In the genomic region with DNA sequence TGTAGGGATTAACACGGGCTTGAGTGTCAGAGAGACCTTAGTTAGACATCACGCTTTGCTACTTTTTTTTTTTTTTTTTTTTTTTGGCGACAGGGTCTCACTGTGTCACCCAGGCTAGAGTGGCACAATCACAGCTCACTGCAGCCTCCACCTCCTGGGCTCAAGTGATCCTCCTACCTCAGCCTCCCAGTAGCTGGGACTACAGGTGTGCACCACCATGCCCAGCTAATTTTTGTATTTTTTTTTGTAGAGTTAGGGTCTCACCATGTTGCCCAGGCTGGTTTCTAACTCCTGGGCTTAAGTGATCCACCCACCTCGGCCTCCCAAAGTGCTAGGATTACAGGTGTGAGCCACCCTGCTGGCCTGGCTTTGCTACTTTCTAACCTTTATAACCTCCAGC, we compare ENCODE assay signal across 10 cellular contexts. TPM values are rescaled to one million over a fixed set of nuclear protein-coding genes. Genes with fewer than 3 reads are reported as not detected.
A peak's percentile ranks its signal among the peaks of the same experiment; 100 is the strongest.
DNase-seq lines count a peak whose midpoint lies in the region; ATAC-seq, FAIRE-seq and TF ChIP-seq lines count a peak whose summit lies in the region.
"Not testable (repeated sequence)": the region's sequence is repeated elsewhere in the genome, so short reads cannot be mapped to it uniquely, and the experiment has no call there.
"Had no signal": no experiment of that assay in that cellular context is flagged by ENCODE, and none has a peak within 500 bp of the region (broad histone marks: within the 10 kb centered on the region; RNA-seq: fewer than 3 reads in every experiment).

No MANE protein-coding gene starts in this region.

- not testable (repeated sequence) for H3K27me3 Mint-ChIP-seq in T-helper 2 cell treated with Interferon-gamma antibody and Interleukin-4, amounts not matched to agents 5 μg/mL and 100 μg/mL, for 36 hours (ENCODE audit: low read depth); activated naive CD8-positive, alpha-beta T cell treated with anti-CD3 and anti-CD28 coated beads, Interleukin-2, amount 50 U/mL, for 24 hours

- H3K4me3 ChIP-seq in A549 (peak overlapping the region; percentile 86), HUES48 (ENCODE audit: low read depth, low read length) (peak overlapping the region; percentile 85), neuron (ENCODE audit: low read length) (peak overlapping the region; percentile 67)
- not testable (repeated sequence) for H3K4me3 ChIP-seq in hepatocyte

- TF ChIP-seq POLR2A in A549 (IDR thresholded peaks at IDR 0.05; ENCODE audit: low read length), result not testable (repeated sequence)

- not testable (repeated sequence) for H3K9me3 ChIP-seq in A549; HUES48 (ENCODE audit: control insufficient read depth, insufficient read depth, low read length); hepatocyte (ENCODE audit: low read depth); neuron (ENCODE audit: low read length)

- H3K27ac Mint-ChIP-seq in T-helper 2 cell treated with Interferon-gamma antibody and Interleukin-4, amounts not matched to agents 5 μg/mL and 100 μg/mL, for 36 hours; activated naive CD8-positive, alpha-beta T cell treated with anti-CD3 and anti-CD28 coated beads, Interleukin-2, amount 50 U/mL, for 24 hours: not testable (repeated sequence)

- not testable (repeated sequence) for ATAC-seq in A549; activated naive CD8-positive, alpha-beta T cell treated with anti-CD3 and anti-CD28 coated beads, Interleukin-2, amount 50 U/mL, for 24 hours

- H3K27me3 ChIP-seq in HUES48 (ENCODE audit: control insufficient read depth, insufficient read depth, low read length); hepatocyte; neuron (ENCODE audit: insufficient read depth, low read length): not testable (repeated sequence)

- peak overlapping the region; percentile 90 for H3K4me3 Mint-ChIP-seq in T-helper 2 cell treated with Interferon-gamma antibody and Interleukin-4, amounts not matched to agents 5 μg/mL and 100 μg/mL, for 36 hours
- peak overlapping the region; percentile 85 for H3K4me3 Mint-ChIP-seq in activated naive CD8-positive, alpha-beta T cell treated with anti-CD3 and anti-CD28 coated beads, Interleukin-2, amount 50 U/mL, for 24 hours

- TF ChIP-seq RAD21 in A549 (conservative IDR thresholded peaks at IDR 0.05 in 1 of 2, IDR thresholded peaks at IDR 0.05 in 1 of 2), result not testable (repeated sequence)

- H3K4me1 ChIP-seq in A549, result peaks cover 12% of the 10 kb centered on the region
- H3K4me1 ChIP-seq in HUES48 (ENCODE audit: control insufficient read depth, insufficient read depth, low read length), result peaks cover 16% of the 10 kb centered on the region
- H3K4me1 ChIP-seq in hepatocyte (ENCODE audit: insufficient read depth), result not testable (repeated sequence)
- peaks cover 36% of the 10 kb centered on the region for H3K4me1 ChIP-seq in neuron (ENCODE audit: insufficient read depth, low read length)

- POLR2A ChIA-PET in A549 (lab: Yijun Ruan, JAX), result interaction anchor here (1.3 kb wide), 1 partner anchor 13 kb away, joined by 3 read pairs; no protein-coding TSS in a partner anchor

- not testable (repeated sequence) for TF ChIP-seq CTCF in A549 (IDR thresholded peaks at IDR 0.05); hepatocyte (IDR thresholded peaks at IDR 0.05; ENCODE audit: poor library complexity)

- TF ChIP-seq EP300 in A549 (IDR thresholded peaks at IDR 0.05), result not testable (repeated sequence)

- CTCF ChIA-PET in A549 (lab: Yijun Ruan, JAX), result interaction anchor here (0.7 to 11.5 kb wide), 5 partner anchors 8 to 34 kb away, joined by 3 to 149 read pairs (median 10); a partner anchor contains a TSS

- H3K9me2 ChIP-seq in hepatocyte (replicated peaks; ENCODE audit: insufficient read depth), result not testable (repeated sequence)

- peaks cover 23% of the 10 kb centered on the region for H3K36me3 ChIP-seq in HUES48 (ENCODE audit: control insufficient read depth, insufficient read depth, low read length)
- H3K36me3 ChIP-seq in hepatocyte (replicated peaks; ENCODE audit: insufficient read depth, low read depth), result not testable (repeated sequence)
- H3K36me3 ChIP-seq in neuron (ENCODE audit: insufficient read depth, low read length), result peaks cover 25% of the 10 kb centered on the region

- not testable (repeated sequence) for FAIRE-seq in A549 (lab: Jason Lieb, UNC)

- peaks cover 15% of the 10 kb centered on the region for H3K36me3 Mint-ChIP-seq in T-helper 2 cell treated with Interferon-gamma antibody and Interleukin-4, amounts not matched to agents 5 μg/mL and 100 μg/mL, for 36 hours (ENCODE audit: low read depth)
- H3K36me3 Mint-ChIP-seq in activated naive CD8-positive, alpha-beta T cell treated with anti-CD3 and anti-CD28 coated beads, Interleukin-2, amount 50 U/mL, for 24 hours (ENCODE audit: low read depth), result peaks cover 15% of the 10 kb centered on the region

- H3K27ac ChIP-seq in A549 (peak overlapping the region in 1 of 2 experiments; percentile 98; a peak in 1 of 6 replicates), hepatocyte (peak overlapping the region; percentile 98)
- not testable (repeated sequence) for H3K27ac ChIP-seq in HUES48 (ENCODE audit: low read depth, low read length)

- peaks cover 24% of the 10 kb centered on the region for H3K79me2 ChIP-seq in hepatocyte

- 83% methylated on average over 4 of the region's 4 CpGs for WGBS in A549 (ENCODE audit: missing lambda C conversion rate)
- WGBS in hepatocyte (ENCODE audit: low lambda C conversion rate, missing lambda C conversion rate), result 72% methylated on average over 4 of the region's 4 CpGs

- H3K9me3 Mint-ChIP-seq in T-helper 2 cell treated with Interferon-gamma antibody and Interleukin-4, amounts not matched to agents 5 μg/mL and 100 μg/mL, for 36 hours; activated naive CD8-positive, alpha-beta T cell treated with anti-CD3 and anti-CD28 coated beads, Interleukin-2, amount 50 U/mL, for 24 hours: not testable (repeated sequence)

- DNase-seq in A549 (ENCODE audit: low read depth in 1 of 2, low spot score in 1 of 2); T-helper 2 cell treated with Interferon-gamma antibody and Interleukin-4, amounts not matched to agents 5 μg/mL and 100 μg/mL, for 36 hours (ENCODE audit: low spot score); activated naive CD8-positive, alpha-beta T cell treated with anti-CD3 and anti-CD28 coated beads, Interleukin-2, amount 50 U/mL, for 24 hours; hepatocyte (ENCODE audit: low spot score): not testable (repeated sequence)

- H2AFZ ChIP-seq in hepatocyte; neuron (ENCODE audit: low read depth, low read length): not testable (repeated sequence)

- not testable (repeated sequence) for H3K9ac ChIP-seq in HUES48 (ENCODE audit: low read depth, low read length)

- H3K4me2 ChIP-seq in A549, result peak overlapping the region; percentile 97
- H3K4me2 ChIP-seq in hepatocyte, result peak overlapping the region; percentile 92

- H3K4me1 Mint-ChIP-seq in T-helper 2 cell treated with Interferon-gamma antibody and Interleukin-4, amounts not matched to agents 5 μg/mL and 100 μg/mL, for 36 hours (ENCODE audit: low read depth), result peaks cover 31% of the 10 kb centered on the region
- H3K4me1 Mint-ChIP-seq in activated naive CD8-positive, alpha-beta T cell treated with anti-CD3 and anti-CD28 coated beads, Interleukin-2, amount 50 U/mL, for 24 hours, result peaks cover 57% of the 10 kb centered on the region

- not testable (repeated sequence) for H4K20me1 ChIP-seq in hepatocyte (ENCODE audit: insufficient read depth, poor library complexity, severe bottlenecking)

RNA-seq across cellular contexts. Expression of a gene that starts 1.4 kb away (rescaled TPM):
- 7.0 and 9.3 TPM in 2 replicates for polyA plus RNA-seq in A549 (2011; rRNA removed)
- 8.1 and 10.4 TPM in 2 replicates for polyA plus RNA-seq in A549 (2012; cell fraction: cytosol; rRNA removed)
- 12.0 and 13.2 TPM in 2 replicates for polyA plus RNA-seq in A549 (2012; cell fraction: nucleus; rRNA removed)
- polyA plus RNA-seq in A549 (2017; fragmentation: RNase III; extraction: RNeasy Plus Mini Kit Qiagen cat#74134 plus additional on column Dnase treatment), result 9.1 to 10.4 TPM (median 9.7 TPM) in 3 replicates
- polyA minus RNA-seq in A549 (2011; rRNA and poly(A)+ RNA removed), result 7.2 and 9.6 TPM in 2 replicates
- total RNA-seq in hepatocyte, result 7.7 and 8.0 TPM in 2 replicates
- polyA plus RNA-seq in hepatocyte, result 6.1 and 7.1 TPM in 2 replicates

RNA-seq across cellular contexts. Expression of a gene that starts 10.8 kb away (rescaled TPM):
- polyA plus RNA-seq in A549 (2011; rRNA removed) (5.0 and 5.7 TPM in 2 replicates), A549 (2017; fragmentation: RNase III; extraction: RNeasy Plus Mini Kit Qiagen cat#74134 plus additional on column Dnase treatment) (6.8 to 7.9 TPM (median 7.2 TPM) in 3 replicates), hepatocyte (23.6 and 25.2 TPM in 2 replicates)
- 13.6 and 22.1 TPM in 2 replicates for polyA plus RNA-seq in A549 (2012; cell fraction: cytosol; rRNA removed)
- 12.7 and 26.3 TPM in 2 replicates for polyA plus RNA-seq in A549 (2012; cell fraction: nucleus; rRNA removed)
- 2.8 and 3.6 TPM in 2 replicates for polyA minus RNA-seq in A549 (2011; rRNA and poly(A)+ RNA removed)
- 12.4 and 18.7 TPM in 2 replicates for total RNA-seq in hepatocyte

RNA-seq across cellular contexts. Expression of a gene that starts 14.3 kb away (rescaled TPM):
- polyA plus RNA-seq in A549 (2011; rRNA removed) (0.13 and 0.17 TPM in 2 replicates), A549 (2017; fragmentation: RNase III; extraction: RNeasy Plus Mini Kit Qiagen cat#74134 plus additional on column Dnase treatment) (0.58 to 0.73 TPM (median 0.65 TPM) in 3 replicates), hepatocyte (1.5 and 2.3 TPM in 2 replicates)
- 0.75 and 0.91 TPM in 2 replicates for polyA plus RNA-seq in A549 (2012; cell fraction: cytosol; rRNA removed)
- polyA plus RNA-seq in A549 (2012; cell fraction: nucleus; rRNA removed), result 0.54 and 0.69 TPM in 2 replicates
- not detected in 2 replicates for polyA minus RNA-seq in A549 (2011; rRNA and poly(A)+ RNA removed)
- total RNA-seq in hepatocyte, result not detected in 2 replicates
- total RNA-seq: A172, GM23248 had no signal

RNA-seq across cellular contexts. Expression of a gene that starts 22.0 kb away (rescaled TPM):
- polyA plus RNA-seq in A549 (2011; rRNA removed) (not detected in 2 replicates), A549 (2017; fragmentation: RNase III; extraction: RNeasy Plus Mini Kit Qiagen cat#74134 plus additional on column Dnase treatment) (0.46 to 0.70 TPM (median 0.55 TPM) in 3 replicates), hepatocyte (2.2 and 5.3 TPM in 2 replicates)
- polyA plus RNA-seq in A549 (2012; cell fraction: cytosol; rRNA removed), result 0.38 and 0.45 TPM in 2 replicates
- not detected in 2 replicates for polyA plus RNA-seq in A549 (2012; cell fraction: nucleus; rRNA removed)
- not detected in 2 replicates for polyA minus RNA-seq in A549 (2011; rRNA and poly(A)+ RNA removed)
- total RNA-seq in hepatocyte, result 4.0 TPM in 1 of 2 replicates, not detected in the other
- total RNA-seq: A172, GM23248, heart left ventricle, omental fat pad had no signal
- polyA plus RNA-seq: heart left ventricle had no signal

RNA-seq across cellular contexts. Expression of a gene that starts 26.3 kb away (rescaled TPM):
- 10.9 and 12.6 TPM in 2 replicates for polyA plus RNA-seq in A549 (2011; rRNA removed)
- polyA plus RNA-seq in A549 (2012; cell fraction: cytosol; rRNA removed), result 19.3 and 22.4 TPM in 2 replicates
- 35.7 and 37.3 TPM in 2 replicates for polyA plus RNA-seq in A549 (2012; cell fraction: nucleus; rRNA removed)
- 21.5 to 24.0 TPM (median 23.2 TPM) in 3 replicates for polyA plus RNA-seq in A549 (2017; fragmentation: RNase III; extraction: RNeasy Plus Mini Kit Qiagen cat#74134 plus additional on column Dnase treatment)
- polyA minus RNA-seq in A549 (2011; rRNA and poly(A)+ RNA removed), result 21.7 and 27.9 TPM in 2 replicates
- total RNA-seq in hepatocyte, result 21.4 and 29.3 TPM in 2 replicates
- polyA plus RNA-seq in hepatocyte, result 33.3 and 37.9 TPM in 2 replicates
